ENCODE assay signal across 8 cellular contexts in genomic region chr11:74593463-74593862, GRCh38. TPM values are rescaled to one million over a fixed set of nuclear protein-coding genes. Genes with fewer than 3 reads are reported as not detected.
DNase-seq lines count a peak whose midpoint lies in the region; ATAC-seq, FAIRE-seq and TF ChIP-seq lines count a peak whose summit lies in the region.

No MANE protein-coding gene starts in this region.

- H3K27me3 ChIP-seq in keratinocyte (ENCODE audit: control insufficient read depth, extremely low read depth, insufficient read depth, low read length) (no peaks in the 10 kb centered on the region), stomach (no peaks in the 10 kb centered on the region)

- H3K9ac ChIP-seq in keratinocyte (ENCODE audit: control insufficient read depth, extremely low read depth, insufficient read depth, low read length): peak overlapping the region; percentile 92

- ATAC-seq in GM21447 (IDR thresholded peaks at IDR 0.05; ENCODE audit: unreplicated experiment) (no peak), omental fat pad (ENCODE audit: low FRiP score) (no peak)

- no peaks in the 10 kb centered on the region for H4K20me1 ChIP-seq in keratinocyte (ENCODE audit: control insufficient read depth, extremely low read depth, insufficient read depth, low read length)

- peak overlapping the region; percentile 96 for H3K4me3 Mint-ChIP-seq in T-helper 2 cell treated with Interferon-gamma antibody and Interleukin-4, amounts not matched to agents 5 μg/mL and 100 μg/mL, for 36 hours
- peak overlapping the region; percentile 99 for H3K4me3 Mint-ChIP-seq in activated naive CD8-positive, alpha-beta T cell

- no peak for TF ChIP-seq POLR2A in stomach (IDR thresholded peaks at IDR 0.05)

- no peak for TF ChIP-seq EP300 in stomach (IDR thresholded peaks at IDR 0.05)

- dilution Hi-C loops in keratinocyte (cut with MboI; ENCODE audit: extremely low pct_ligation_motif_present, low sequenced_read_pairs): no loop called here

- H3K9me3 Mint-ChIP-seq in T-helper 2 cell treated with Interferon-gamma antibody and Interleukin-4, amounts not matched to agents 5 μg/mL and 100 μg/mL, for 36 hours: no peaks in the 10 kb centered on the region
- H3K9me3 Mint-ChIP-seq in activated naive CD8-positive, alpha-beta T cell (ENCODE audit: low read depth): no peaks in the 10 kb centered on the region

- H3K36me3 ChIP-seq in keratinocyte (ENCODE audit: control insufficient read depth in 2 of 2, extremely low read depth in 1 of 2, insufficient read depth in 2 of 2, low read length in 2 of 2) (peaks cover 0 to 2% of the 10 kb centered on the region in 2 experiments), stomach (peaks cover 0 to 31% (median 28%) of the 10 kb centered on the region in 4 donors)

- no peak for DNase-seq in T-helper 2 cell treated with Interferon-gamma antibody and Interleukin-4, amounts not matched to agents 5 μg/mL and 100 μg/mL, for 36 hours (ENCODE audit: low spot score)
- DNase-seq in T-helper 2 cell: no peak
- DNase-seq in keratinocyte (ENCODE audit: low read depth, low spot score): no peak
- no peak for DNase-seq in stomach
- no peak for DNase-seq in NCI-H510A (lab: John Stamatoyannopoulos, UW)
- DNase-seq in omental fat pad (ENCODE audit: low spot score): no peak

- no peaks in the 10 kb centered on the region for H3K27me3 Mint-ChIP-seq in T-helper 2 cell treated with Interferon-gamma antibody and Interleukin-4, amounts not matched to agents 5 μg/mL and 100 μg/mL, for 36 hours (ENCODE audit: low read depth)
- H3K27me3 Mint-ChIP-seq in activated naive CD8-positive, alpha-beta T cell: no peaks in the 10 kb centered on the region

- no peaks in the 10 kb centered on the region for H3K9me1 ChIP-seq in keratinocyte (ENCODE audit: control insufficient read depth, extremely low read depth, insufficient read depth, low read length)

- H3K4me3 ChIP-seq in keratinocyte (ENCODE audit: control insufficient read depth in 2 of 3, extremely low read depth in 1 of 3, insufficient read depth in 2 of 3, low read depth in 1 of 3, low read length in 3 of 3) (peak overlapping the region; percentile 93 to 100 (median 94)), stomach (peak overlapping the region; percentile 87 to 99 (median 98))

- H3K4me1 ChIP-seq in keratinocyte (ENCODE audit: control insufficient read depth, extremely low read depth, insufficient read depth, low read length) (peaks cover 15% of the 10 kb centered on the region), stomach (peaks cover 11 to 31% (median 18%) of the 10 kb centered on the region in 4 donors)

- intact Hi-C loops in stomach (cut with DNase I; ENCODE audit: low total_unique reads): no loop called here

- WGBS in stomach, 5 donors: 0 to 3% (median 2%) methylated on average over 1 of the region's 1 CpG

- H3K27ac ChIP-seq in keratinocyte (ENCODE audit: control insufficient read depth, insufficient read depth, low read length): peak overlapping the region; percentile 88
- peak overlapping the region in 2 of 5 donors; percentile 89 to 93 for H3K27ac ChIP-seq in stomach

- H2AFZ ChIP-seq in keratinocyte (ENCODE audit: control insufficient read depth, low read length): peak overlapping the region; percentile 96

- H3K4me2 ChIP-seq in keratinocyte (ENCODE audit: control insufficient read depth, extremely low read depth, insufficient read depth, low read depth, low read length): peak overlapping the region; percentile 97

- H3K36me3 Mint-ChIP-seq in T-helper 2 cell treated with Interferon-gamma antibody and Interleukin-4, amounts not matched to agents 5 μg/mL and 100 μg/mL, for 36 hours (ENCODE audit: low read depth): peaks cover 42% of the 10 kb centered on the region
- peaks cover 15% of the 10 kb centered on the region for H3K36me3 Mint-ChIP-seq in activated naive CD8-positive, alpha-beta T cell

- peaks cover 14% of the 10 kb centered on the region for H3K79me2 ChIP-seq in keratinocyte (ENCODE audit: control insufficient read depth, insufficient read depth, low read length)

- H3K9me3 ChIP-seq in keratinocyte (ENCODE audit: control insufficient read depth, low read depth, low read length) (no peaks in the 10 kb centered on the region), stomach (no peaks in the 10 kb centered on the region)

- H3K4me1 Mint-ChIP-seq in T-helper 2 cell treated with Interferon-gamma antibody and Interleukin-4, amounts not matched to agents 5 μg/mL and 100 μg/mL, for 36 hours (ENCODE audit: low read depth): peaks cover 14% of the 10 kb centered on the region
- H3K4me1 Mint-ChIP-seq in activated naive CD8-positive, alpha-beta T cell (ENCODE audit: low read depth): peaks cover 27% of the 10 kb centered on the region

- TF ChIP-seq CTCF in keratinocyte (optimal IDR thresholded peaks at IDR 0.05 in 1 of 3, IDR thresholded peaks at IDR 0.05 in 1 of 3, conservative IDR thresholded peaks at IDR 0.05 in 1 of 3; ENCODE audit: extremely low read depth in 1 of 3, insufficient read depth in 2 of 3, low read length in 3 of 3) (no peak), stomach (IDR thresholded peaks at IDR 0.05) (no peak), omental fat pad (IDR thresholded peaks at IDR 0.05) (no peak)

- FAIRE-seq in keratinocyte (lab: Jason Lieb, UNC): no peak

- peak overlapping the region; percentile 92 for H3K27ac Mint-ChIP-seq in T-helper 2 cell treated with Interferon-gamma antibody and Interleukin-4, amounts not matched to agents 5 μg/mL and 100 μg/mL, for 36 hours
- peak overlapping the region; percentile 97 for H3K27ac Mint-ChIP-seq in activated naive CD8-positive, alpha-beta T cell

RNA-seq across cellular contexts. Expression of gene POLD3, which starts 1.1 kb away (rescaled TPM):
- 9.1 to 16.7 TPM (median 12.0 TPM) in 3 replicates for polyA plus RNA-seq in keratinocyte
- polyA plus RNA-seq in keratinocyte (2011; ENCODE audit: low read depth): 7.9 TPM
- 5.4 and 10.7 TPM in 2 replicates for polyA plus RNA-seq in keratinocyte (2011; cell fraction: cytosol; rRNA removed)
- polyA plus RNA-seq in keratinocyte (2011; cell fraction: nucleus; rRNA removed): 13.8 and 17.4 TPM in 2 replicates
- 4.5 and 7.4 TPM in 2 replicates for polyA plus RNA-seq in keratinocyte (2012; ENCODE audit: low replicate concordance)
- polyA minus RNA-seq in keratinocyte: 11.6 to 26.3 TPM (median 15.4 TPM) in 3 replicates
- 4.4 TPM for polyA minus RNA-seq in keratinocyte (2011; cell fraction: cytosol; rRNA and poly(A)+ RNA removed)
- 3.2 and 9.3 TPM in 2 replicates for polyA minus RNA-seq in keratinocyte (2011; cell fraction: nucleus; rRNA and poly(A)+ RNA removed)
- 10 to 100 TPM in 4 of 5 donors, 1 to 10 TPM in 1; 4.7 to 85.7 (median 22.9) TPM for total RNA-seq in stomach
- polyA plus RNA-seq in stomach: 10 to 100 TPM in 1 of 3 donors, 1 to 10 TPM in 2; 7.0 to 10.8 (median 7.5) TPM
- total RNA-seq in omental fat pad: 10 to 100 TPM in 3 of 4 donors, 1 to 10 TPM in 1; 9.7 to 17.5 (median 12.1) TPM
